Comparison of ENCODE assay signal across 8 cellular contexts in genomic region chr3:141877911-141878310, GRCh38. TPM values are rescaled to one million over a fixed set of nuclear protein-coding genes. Genes with fewer than 3 reads are reported as not detected.
DNase-seq lines count a peak whose midpoint lies in the region; ATAC-seq and TF ChIP-seq lines count a peak whose summit lies in the region.

No MANE protein-coding gene starts in this region.

- H3K27me3 Mint-ChIP-seq in CD4-positive, alpha-beta T cell: no peaks in the 10 kb centered on the region

- no peak for ATAC-seq in CD4-positive, alpha-beta T cell (ENCODE audit: poor library complexity)
- ATAC-seq in lower lobe of right lung (no peak), GM18873 (IDR thresholded peaks at IDR 0.05; ENCODE audit: low FRiP score, unreplicated experiment) (no peak), GM18511 (IDR thresholded peaks at IDR 0.05; ENCODE audit: unreplicated experiment) (no peak)

- no peaks in the 10 kb centered on the region for H3K27me3 ChIP-seq in CD4-positive, alpha-beta T cell (ENCODE audit: control insufficient read depth, insufficient read depth, low read length)
- no peaks in the 10 kb centered on the region for H3K27me3 ChIP-seq in lower lobe of right lung (ENCODE audit: low read depth)

- H3K27ac ChIP-seq in CD4-positive, alpha-beta T cell (ENCODE audit: low read depth, low read length): no peak overlapping the region
- peak overlapping the region; percentile 99 for H3K27ac ChIP-seq in lower lobe of right lung

- H3K36me3 Mint-ChIP-seq in CD4-positive, alpha-beta T cell (ENCODE audit: low read depth): peaks cover 13% of the 10 kb centered on the region

- H3K9me3 ChIP-seq in CD4-positive, alpha-beta T cell (ENCODE audit: control insufficient read depth, low read length): no peaks in the 10 kb centered on the region
- H3K9me3 ChIP-seq in lower lobe of right lung: no peaks in the 10 kb centered on the region

- H3K27ac Mint-ChIP-seq in CD4-positive, alpha-beta T cell: peak overlapping the region; percentile 74

- no peaks in the 10 kb centered on the region for H3K36me3 ChIP-seq in lower lobe of right lung

- no peaks in the 10 kb centered on the region for H3K9me3 Mint-ChIP-seq in CD4-positive, alpha-beta T cell

- peaks cover 41% of the 10 kb centered on the region for H3K4me1 Mint-ChIP-seq in CD4-positive, alpha-beta T cell (ENCODE audit: low read depth)

- peak overlapping the region; percentile 90 for H3K4me3 Mint-ChIP-seq in CD4-positive, alpha-beta T cell

- in situ Hi-C loops in astrocyte of the cerebellum (cut with HindIII; ENCODE audit: low sequenced_read_pairs): loop anchor here (25.0 kb wide), 1 partner anchor 291 kb away; no protein-coding TSS in a partner anchor

- POLR2A ChIA-PET in CD4-positive, alpha-beta T cell (lab: Charles Lee): interaction anchor here (0.8 to 4.3 kb wide), 8 partner anchors 9 to 390 kb away, joined by 3 to 104 read pairs (median 6); partner anchors contain the start of gene RNF7

- no peak for TF ChIP-seq CTCF in CD4-positive, alpha-beta T cell (IDR thresholded peaks at IDR 0.05)
- TF ChIP-seq CTCF in astrocyte of the cerebellum (IDR thresholded peaks at IDR 0.05; ENCODE audit: low read depth, low read length, missing control alignments) (no peak), lower lobe of right lung (IDR thresholded peaks at IDR 0.05) (no peak)

- peak overlapping the region; percentile 82 for H3K4me3 ChIP-seq in Jurkat, Clone E6-1 (ENCODE audit: low read length)
- H3K4me3 ChIP-seq in astrocyte of the cerebellum (ENCODE audit: low read depth, low read length) (peak overlapping the region; percentile 67), lower lobe of right lung (peak overlapping the region; percentile 83)

- intact Hi-C loops in CD4-positive, alpha-beta T cell (cut with DNase I, micrococcal nuclease): loop anchor here (5.0 to 10.0 kb wide), 6 partner anchors 34 to 569 kb away; partner anchors contain the start of genes GK5 (in 1 of the 2), RASA2 (in 1 of the 2), TFDP2 (in 1 of the 2) and XRN1 (in 1 of the 2)
- intact Hi-C loops in lower lobe of right lung (cut with DNase I): no loop called here

- peaks cover 33% of the 10 kb centered on the region for H3K4me1 ChIP-seq in lower lobe of right lung

- CTCF ChIA-PET in CD4-positive, alpha-beta T cell (lab: Charles Lee): interaction anchor here (0.9 to 1.3 kb wide), 2 partner anchors 35 to 140 kb away, joined by 3 to 8 read pairs; partner anchors contain the start of gene RNF7

- DNase-seq in CD4-positive, alpha-beta T cell: no peak
- DNase-seq in Jurkat, Clone E6-1 (ENCODE audit: low read depth, low spot score): peak; percentile 46
- DNase-seq in astrocyte of the cerebellum (ENCODE audit: low read depth) (no peak), lower lobe of right lung (no peak), foreskin melanocyte (no peak), hippocampal formation (lab: John Stamatoyannopoulos, UW) (no peak)

RNA-seq across cellular contexts. Expression of gene ATP1B3, which starts 1.5 kb away (rescaled TPM):
- 10 to 100 TPM; 22.2 to 22.5 TPM for total RNA-seq in CD4-positive, alpha-beta T cell
- 211 TPM for polyA plus RNA-seq in Jurkat, Clone E6-1 (2012; ENCODE audit: insufficient read depth, insufficient read length)
- total RNA-seq in lower lobe of right lung: 143 TPM
